ENCODE assay signal across 8 cellular contexts in the genomic region with DNA sequence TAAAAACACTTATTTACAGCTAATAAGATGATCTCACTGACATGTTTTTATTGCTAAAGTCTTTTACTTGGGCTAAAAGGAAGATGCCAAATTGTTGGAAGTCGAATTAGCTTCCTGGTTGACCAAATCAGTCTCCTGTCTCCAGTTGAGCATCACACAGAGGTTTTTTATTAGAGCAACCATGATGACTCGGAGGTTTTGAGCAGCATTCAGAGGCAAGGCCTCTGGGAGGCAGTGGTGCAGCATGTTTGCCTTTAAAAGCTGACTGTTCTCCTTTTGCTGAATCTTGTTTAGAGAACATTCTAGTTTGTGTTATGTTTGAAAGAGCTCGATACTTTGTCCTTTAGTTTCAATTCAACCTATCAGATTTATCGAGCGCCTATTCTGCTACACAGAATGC. TPM values are rescaled to one million over a fixed set of nuclear protein-coding genes. Genes with fewer than 3 reads are reported as not detected.
DNase-seq lines count a peak whose midpoint lies in the region; ATAC-seq, FAIRE-seq and TF ChIP-seq lines count a peak whose summit lies in the region.

No MANE protein-coding gene starts in this region.

- H2AFZ ChIP-seq in HCT116 (ENCODE audit: low read depth, low read length, poor library complexity, severe bottlenecking) (peak overlapping the region; percentile 93), parathyroid adenoma (peak overlapping the region; percentile 46)

- H3K27me3 ChIP-seq in BE2C: no peaks in the 10 kb centered on the region
- no peaks in the 10 kb centered on the region for H3K27me3 ChIP-seq in HCT116 (ENCODE audit: insufficient read depth, low read length)
- H3K27me3 ChIP-seq in parathyroid adenoma (ENCODE audit: control insufficient read depth, insufficient read depth, low read length): no peaks in the 10 kb centered on the region

- H3K9me3 ChIP-seq in BE2C: no peaks in the 10 kb centered on the region
- H3K9me3 ChIP-seq in HCT116 (ENCODE audit: control insufficient read depth in 1 of 2, insufficient read depth in 1 of 2, low read depth in 1 of 2, low read length in 2 of 2): no peaks in the 10 kb centered on the region
- no peaks in the 10 kb centered on the region for H3K9me3 ChIP-seq in parathyroid adenoma (ENCODE audit: control insufficient read depth, low read length)

- POLR2A ChIA-PET in HCT116 (lab: Charles Lee): interaction anchor here (1.5 kb wide), 1 partner anchor 44 kb away, joined by 3 read pairs; the partner anchor contains the start of gene APBB2

- CTCF ChIA-PET in HCT116 (lab: Charles Lee): interaction anchor here (0.5 to 3.1 kb wide), 11 partner anchors 22 to 986 kb away, joined by 3 to 24 read pairs (median 4); partner anchors contain the start of gene PHOX2B

- H4K20me1 ChIP-seq in HCT116 (ENCODE audit: insufficient read depth): no peaks in the 10 kb centered on the region

- ATAC-seq in HCT116: peak; percentile 87
- ATAC-seq in GM19452 (IDR thresholded peaks at IDR 0.05; ENCODE audit: unreplicated experiment): no peak
- no peak for ATAC-seq in GM19467 (IDR thresholded peaks at IDR 0.05; ENCODE audit: unreplicated experiment)

- no peaks in the 10 kb centered on the region for H3K9me2 ChIP-seq in HCT116 (ENCODE audit: insufficient read depth)

- BruUV-seq in HCT116 (replicated peaks; lab: Mats Ljungman, UMichigan): no TSS peak

- FAIRE-seq in RCC 7860 (lab: Jason Lieb, UNC): peak; percentile 72

- 0 out of 2 replicates have a peak, but pooled peaks cover 2% of the 10 kb centered on the region for H3K4me1 ChIP-seq in BE2C
- peaks cover 0 to 8% of the 10 kb centered on the region in 2 experiments; a peak in 2 of 4 replicates for H3K4me1 ChIP-seq in HCT116 (ENCODE audit: control insufficient read depth in 1 of 2, insufficient read depth in 2 of 2, low read length in 2 of 2)
- H3K4me1 ChIP-seq in parathyroid adenoma: peaks cover 8% of the 10 kb centered on the region

- peaks cover 68% of the 10 kb centered on the region for H3K36me3 ChIP-seq in BE2C
- H3K36me3 ChIP-seq in HCT116 (ENCODE audit: control insufficient read depth in 1 of 2, insufficient read depth in 2 of 2, low read length in 2 of 2): no peaks in the 10 kb centered on the region
- no peaks in the 10 kb centered on the region for H3K36me3 ChIP-seq in parathyroid adenoma (ENCODE audit: control insufficient read depth, insufficient read depth, low read length)

- TF ChIP-seq RAD21 in HCT116 (IDR thresholded peaks at IDR 0.05; ENCODE audit: low read depth): peak; percentile 77

- H3K79me2 ChIP-seq in HCT116 (ENCODE audit: insufficient read depth, low read length): no peaks in the 10 kb centered on the region
- H3K79me2 ChIP-seq in parathyroid adenoma: no peaks in the 10 kb centered on the region

- TF ChIP-seq POLR2A in HCT116 (IDR thresholded peaks at IDR 0.05; ENCODE audit: borderline replicate concordance, extremely low read depth, insufficient read depth, insufficient read length): no peak

- no peak overlapping the region for H3K9ac ChIP-seq in HCT116 (ENCODE audit: low read length)
- H3K9ac ChIP-seq in parathyroid adenoma: no peak overlapping the region

- RAD21 ChIA-PET in HCT116 (lab: Charles Lee; ENCODE audit: low non-redundant PET in 1 of 2, low total read pairs in 2 of 2, uncharacterized antibody in 2 of 2, unreplicated experiment in 2 of 2): no interaction called here

- H3K4me2 ChIP-seq in HCT116 (ENCODE audit: low read length) (no peak overlapping the region), parathyroid adenoma (ENCODE audit: low read length) (no peak overlapping the region)

- H3K27ac ChIP-seq in HCT116 (ENCODE audit: low read depth, low read length) (no peak overlapping the region), parathyroid adenoma (no peak overlapping the region)

- H3K4me3 ChIP-seq in BE2C (ENCODE audit: low read depth, low read length) (peak overlapping the region; percentile 88), HCT116 (replicated peaks in 1 of 2; ENCODE audit: low read depth in 1 of 2, low read length in 2 of 2) (no peak overlapping the region), parathyroid adenoma (ENCODE audit: low read depth, low read length) (no peak overlapping the region)

- intact Hi-C loops in HCT116 (cut with micrococcal nuclease): no loop called here

- TF ChIP-seq CTCF in BE2C (IDR thresholded peaks at IDR 0.05; ENCODE audit: low read depth, low read length): peak; percentile 66
- peak; percentile 44 to 64 (median 53); a peak in 4 of 6 replicates for TF ChIP-seq CTCF in HCT116 (IDR thresholded peaks at IDR 0.05 in 2 of 3, conservative IDR thresholded peaks at IDR 0.05 in 1 of 3; ENCODE audit: borderline replicate concordance in 1 of 3, insufficient read depth in 1 of 3, low read depth in 2 of 3, low read length in 2 of 3)
- TF ChIP-seq CTCF in parathyroid adenoma (IDR thresholded peaks at IDR 0.05): peak; percentile 34

- peak; percentile 61 for DNase-seq in BE2C
- peak; percentile 56 for DNase-seq in HCT116 (ENCODE audit: low read depth, low spot score)
- peak; percentile 59 for DNase-seq in RCC 7860 (ENCODE audit: low spot score)
- DNase-seq in fibroblast of peridontal ligament (ENCODE audit: extremely low read depth): peak; percentile 78
- no peak for DNase-seq in activated CD8-positive, alpha-beta memory T cell treated with anti-CD3 and anti-CD28 coated beads, Interleukin-2, amount 50 U/mL, for 48 hours

TF ChIP-seq in HCT116, 20 proteins besides CTCF, POLR2A, EP300 and RAD21:
- TF ChIP-seq EZH2 (IDR thresholded peaks at IDR 0.05) (no peak), YY1 (IDR thresholded peaks at IDR 0.05; ENCODE audit: extremely low read depth, insufficient replicate concordance, low read depth, low read length) (peak; percentile 39)

RNA-seq across cellular contexts. Expression of gene UCHL1, which starts 2.1 kb away (rescaled TPM):
- polyA plus RNA-seq in BE2C (2012; ENCODE audit: insufficient read depth, insufficient read length, low read depth): 904 TPM
- 0.54 TPM for total RNA-seq in HCT116 (2021; ENCODE audit: unreplicated experiment)
- polyA plus RNA-seq in HCT116 (2012): not detected in 2 replicates

RNA-seq across cellular contexts. Expression of gene APBB2, which starts 44.4 kb away (rescaled TPM):
- polyA plus RNA-seq in BE2C (2012; ENCODE audit: insufficient read depth, insufficient read length, low read depth): 12.2 TPM
- 72.5 TPM for total RNA-seq in HCT116 (2021; ENCODE audit: unreplicated experiment)
- polyA plus RNA-seq in HCT116 (2012): 33.6 and 40.7 TPM in 2 replicates
